Comparison of ENCODE assay signal across 8 cellular contexts in genomic region chr6:37821449-37821848, GRCh38. TPM values are rescaled to one million over a fixed set of nuclear protein-coding genes. Genes with fewer than 3 reads are reported as not detected.
DNase-seq lines count a peak whose midpoint lies in the region; ATAC-seq, FAIRE-seq and TF ChIP-seq lines count a peak whose summit lies in the region.

No MANE protein-coding gene starts in this region.

- ATAC-seq in gastroesophageal sphincter: no peak

- no peaks in the 10 kb centered on the region for H3K36me3 ChIP-seq in kidney (ENCODE audit: control insufficient read depth in 1 of 2, insufficient read depth in 2 of 2, low read length in 2 of 2)
- no peaks in the 10 kb centered on the region for H3K36me3 ChIP-seq in subcutaneous abdominal adipose tissue (ENCODE audit: control insufficient read depth in 5 of 5, insufficient read depth in 5 of 5, low read length in 5 of 5)
- H3K36me3 ChIP-seq in gastroesophageal sphincter: no peaks in the 10 kb centered on the region
- H3K36me3 ChIP-seq in esophagus squamous epithelium: no peaks in the 10 kb centered on the region

- no peak for TF ChIP-seq EP300 in gastroesophageal sphincter (IDR thresholded peaks at IDR 0.05)

- H3K4me1 Mint-ChIP-seq in activated naive CD4-positive, alpha-beta T cell treated with anti-CD3 and anti-CD28 coated beads, Interleukin-2, amount 50 U/mL, for 24 hours: peaks cover 79% of the 10 kb centered on the region
- H3K4me1 Mint-ChIP-seq in activated T-helper 2 cell treated with anti-CD3 and anti-CD28 coated beads, Interferon-gamma antibody, Interleukin-2, Interleukin-4, amounts not matched to agents 10 μg/mL and 5 μg/mL and 100 μg/mL, durations not matched to agents 14 hours and 24 hours and 36 hours (ENCODE audit: low read depth): peaks cover 52% of the 10 kb centered on the region

- FAIRE-seq in kidney (lab: Jason Lieb, UNC): no peak

- H3K4me1 ChIP-seq in kidney (ENCODE audit: control insufficient read depth in 1 of 2, insufficient read depth in 1 of 2, low read depth in 1 of 2, low read length in 2 of 2): peaks cover 20 to 23% of the 10 kb centered on the region in 2 donors
- H3K4me1 ChIP-seq in subcutaneous abdominal adipose tissue (ENCODE audit: control insufficient read depth in 5 of 5, insufficient read depth in 5 of 5, low read length in 5 of 5): peaks cover 2 to 49% (median 47%) of the 10 kb centered on the region in 5 donors
- H3K4me1 ChIP-seq in gastroesophageal sphincter: peaks cover 0 to 72% (median 30%) of the 10 kb centered on the region in 3 donors
- H3K4me1 ChIP-seq in esophagus squamous epithelium: peaks cover 29 to 78% (median 40%) of the 10 kb centered on the region in 3 donors

- WGBS in gastroesophageal sphincter (ENCODE audit: low coverage in 1 of 2), 2 donors: 75 to 79% methylated on average over 7 of the region's 7 CpGs
- 70 to 76% methylated on average over 7 of the region's 7 CpGs for WGBS in esophagus squamous epithelium, 2 donors

- H3K27me3 ChIP-seq in subcutaneous abdominal adipose tissue (ENCODE audit: control insufficient read depth in 5 of 5, insufficient read depth in 4 of 5, low read length in 5 of 5) (no peaks in the 10 kb centered on the region), gastroesophageal sphincter (no peaks in the 10 kb centered on the region), esophagus squamous epithelium (no peaks in the 10 kb centered on the region)

- H3K9ac ChIP-seq in kidney (ENCODE audit: low read length in 2 of 2): no peak overlapping the region
- H3K9ac ChIP-seq in subcutaneous abdominal adipose tissue (ENCODE audit: low read length in 5 of 5): peak overlapping the region in 2 of 5 donors; percentile 75 to 77

- peak overlapping the region; percentile 87 for H3K4me3 Mint-ChIP-seq in activated naive CD4-positive, alpha-beta T cell treated with anti-CD3 and anti-CD28 coated beads, Interleukin-2, amount 50 U/mL, for 24 hours
- peak overlapping the region; percentile 91 for H3K4me3 Mint-ChIP-seq in activated T-helper 2 cell treated with anti-CD3 and anti-CD28 coated beads, Interferon-gamma antibody, Interleukin-2, Interleukin-4, amounts not matched to agents 10 μg/mL and 5 μg/mL and 100 μg/mL, durations not matched to agents 14 hours and 24 hours and 36 hours (ENCODE audit: low read depth)

- H3K27ac ChIP-seq in kidney (ENCODE audit: low read depth in 2 of 2, low read length in 2 of 2): no peak overlapping the region
- H3K27ac ChIP-seq in subcutaneous abdominal adipose tissue (ENCODE audit: low read depth, low read length): peak overlapping the region; percentile 90
- H3K27ac ChIP-seq in gastroesophageal sphincter: peak overlapping the region in 1 of 4 donors; percentile 99
- no peak overlapping the region for H3K27ac ChIP-seq in esophagus squamous epithelium

- no peak for DNase-seq in activated naive CD4-positive, alpha-beta T cell treated with anti-CD3 and anti-CD28 coated beads, Interleukin-2, amount 50 U/mL, for 16 hours
- no peak for DNase-seq in activated T-helper 2 cell treated with anti-CD3 and anti-CD28 coated beads, Interferon-gamma antibody, Interleukin-2, Interleukin-4, amounts not matched to agents 10 μg/mL and 5 μg/mL and 100 μg/mL, durations not matched to agents 14 hours and 24 hours and 36 hours (ENCODE audit: low spot score)
- DNase-seq in kidney (no peak), esophagus squamous epithelium (lab: John Stamatoyannopoulos, UW) (no peak), NCI-H2196 (lab: John Stamatoyannopoulos, UW; ENCODE audit: unreplicated experiment) (no peak)

- no peak overlapping the region for H3K27ac Mint-ChIP-seq in activated naive CD4-positive, alpha-beta T cell treated with anti-CD3 and anti-CD28 coated beads, Interleukin-2, amount 50 U/mL, for 24 hours
- H3K27ac Mint-ChIP-seq in activated T-helper 2 cell treated with anti-CD3 and anti-CD28 coated beads, Interferon-gamma antibody, Interleukin-2, Interleukin-4, amounts not matched to agents 10 μg/mL and 5 μg/mL and 100 μg/mL, durations not matched to agents 14 hours and 24 hours and 36 hours: no peak overlapping the region

- H3K9me3 Mint-ChIP-seq in activated naive CD4-positive, alpha-beta T cell treated with anti-CD3 and anti-CD28 coated beads, Interleukin-2, amount 50 U/mL, for 24 hours: no peaks in the 10 kb centered on the region
- H3K9me3 Mint-ChIP-seq in activated T-helper 2 cell treated with anti-CD3 and anti-CD28 coated beads, Interferon-gamma antibody, Interleukin-2, Interleukin-4, amounts not matched to agents 10 μg/mL and 5 μg/mL and 100 μg/mL, durations not matched to agents 14 hours and 24 hours and 36 hours: no peaks in the 10 kb centered on the region

- TF ChIP-seq POLR2A in gastroesophageal sphincter (IDR thresholded peaks at IDR 0.05) (no peak), esophagus squamous epithelium (IDR thresholded peaks at IDR 0.05) (no peak)

- TF ChIP-seq CTCF in kidney (IDR thresholded peaks at IDR 0.05; ENCODE audit: borderline replicate concordance, extremely low read depth, insufficient read depth): no peak
- no peak for TF ChIP-seq CTCF in gastroesophageal sphincter (IDR thresholded peaks at IDR 0.05)
- no peak for TF ChIP-seq CTCF in esophagus squamous epithelium (IDR thresholded peaks at IDR 0.05)

- intact Hi-C loops in activated T-helper 2 cell treated with anti-CD3 and anti-CD28 coated beads, Interferon-gamma antibody, Interleukin-2, Interleukin-4, amounts not matched to agents 10 μg/mL and 5 μg/mL and 100 μg/mL, durations not matched to agents 14 hours and 24 hours and 36 hours (cut with micrococcal nuclease): no loop called here
- intact Hi-C loops in kidney (cut with DNase I): no loop called here
- intact Hi-C loops in esophagus squamous epithelium (cut with DNase I): no loop called here

- no peaks in the 10 kb centered on the region for H3K9me3 ChIP-seq in kidney (ENCODE audit: control insufficient read depth in 1 of 2, low read length in 2 of 2)
- H3K9me3 ChIP-seq in subcutaneous abdominal adipose tissue (ENCODE audit: control insufficient read depth in 5 of 5, low read length in 5 of 5): no peaks in the 10 kb centered on the region
- H3K9me3 ChIP-seq in gastroesophageal sphincter: no peaks in the 10 kb centered on the region
- no peaks in the 10 kb centered on the region for H3K9me3 ChIP-seq in esophagus squamous epithelium

- H3K36me3 Mint-ChIP-seq in activated naive CD4-positive, alpha-beta T cell treated with anti-CD3 and anti-CD28 coated beads, Interleukin-2, amount 50 U/mL, for 24 hours: peaks cover 2% of the 10 kb centered on the region
- H3K36me3 Mint-ChIP-seq in activated T-helper 2 cell treated with anti-CD3 and anti-CD28 coated beads, Interferon-gamma antibody, Interleukin-2, Interleukin-4, amounts not matched to agents 10 μg/mL and 5 μg/mL and 100 μg/mL, durations not matched to agents 14 hours and 24 hours and 36 hours (ENCODE audit: low read depth): peaks cover 6% of the 10 kb centered on the region

- H3K4me3 ChIP-seq in kidney (ENCODE audit: low read length in 2 of 2) (peak overlapping the region; percentile 64 to 85), subcutaneous abdominal adipose tissue (ENCODE audit: low read depth in 1 of 5, low read length in 5 of 5) (peak overlapping the region in 2 of 5 donors; percentile 13 to 93), gastroesophageal sphincter (peak overlapping the region in 1 of 2 donors; percentile 99), esophagus squamous epithelium (peak overlapping the region in 2 of 4 donors; percentile 2 to 97)

- H3K27me3 Mint-ChIP-seq in activated naive CD4-positive, alpha-beta T cell treated with anti-CD3 and anti-CD28 coated beads, Interleukin-2, amount 50 U/mL, for 24 hours: no peaks in the 10 kb centered on the region
- peaks cover 4% of the 10 kb centered on the region for H3K27me3 Mint-ChIP-seq in activated T-helper 2 cell treated with anti-CD3 and anti-CD28 coated beads, Interferon-gamma antibody, Interleukin-2, Interleukin-4, amounts not matched to agents 10 μg/mL and 5 μg/mL and 100 μg/mL, durations not matched to agents 14 hours and 24 hours and 36 hours (ENCODE audit: low read depth)

RNA-seq across cellular contexts. Expression of gene ZFAND3, which starts 1.9 kb away (rescaled TPM):
- 30.8 and 34.3 TPM in 2 replicates for total RNA-seq in activated T-helper 2 cell treated with anti-CD3 and anti-CD28 coated beads, Interferon-gamma antibody, Interleukin-2, Interleukin-4, amounts not matched to agents 10 μg/mL and 5 μg/mL and 100 μg/mL, durations not matched to agents 14 hours and 24 hours and 36 hours
- total RNA-seq in kidney (104 TPM), gastroesophageal sphincter (10 to 100 TPM; 46.3 to 73.6 (median 49.3) TPM), esophagus squamous epithelium (10 to 100 TPM; 15.7 to 23.8 (median 20.9) TPM)
- 44.6 TPM for polyA plus RNA-seq in kidney (ENCODE audit: insufficient read depth, low read depth, low replicate concordance)
